27 cellular contexts compared by ENCODE assay signal in genomic region chr6:99312354-99312753, GRCh38.
"Had no signal": no experiment of that assay in that cellular context is flagged by ENCODE, and none has a peak within 500 bp of the region (broad histone marks: within the 10 kb centered on the region; RNA-seq: fewer than 3 reads in every experiment).

No MANE protein-coding gene starts in this region.

- DNase-seq: stimulated activated CD4-positive, alpha-beta T cell treated with anti-CD3 and anti-CD28 coated beads, Interleukin-2, amount 100 ng/mL, for 24 hours; stimulated activated CD4-positive, alpha-beta T cell treated with anti-CD3 and anti-CD28 coated beads, Interleukin-2, amount 100 ng/mL, for 48 hours; stimulated activated CD4-positive, alpha-beta T cell treated with anti-CD3 and anti-CD28 coated beads, Interleukin-4, amount 100 ng/mL, for 24 hours; stimulated activated CD4-positive, alpha-beta T cell treated with anti-CD3 and anti-CD28 coated beads, Interleukin-4, amount 100 ng/mL, for 4 hours; stimulated activated CD8-positive, alpha-beta memory T cell treated with anti-CD3 and anti-CD28 coated beads, Interleukin-4, amount 100 ng/mL, for 48 hours; stimulated activated naive B cell treated with anti-CD40 and anti-IgM and Interleukin-4, amounts not matched to agents 10 μg/mL and 1 μg/mL and 100 μg/mL, for 72 hours; stimulated activated naive CD4-positive, alpha-beta T cell; stimulated activated naive CD4-positive, alpha-beta T cell treated with Interleukin-2 at 50 U/mL for 16 hours; stimulated activated naive CD8-positive, alpha-beta T cell treated with anti-CD3 and anti-CD28 coated beads, Interleukin-15, amount 100 ng/mL, for 72 hours; stimulated activated naive CD8-positive, alpha-beta T cell treated with anti-CD3 and anti-CD28 coated beads, Interleukin-15, Interleukin-2, amounts not matched to agents 100 U/mL and 50 U/mL, for 24 hours; stomach; substantia nigra; testis; tibial artery; transverse colon; upper lobe of left lung; upper lobe of right lung; uterus had no signal

- ATAC-seq: stimulated activated naive B cell treated with anti-CD40 and anti-IgM and Interleukin-4, amounts not matched to agents 10 μg/mL and 1 μg/mL and 100 μg/mL, for 72 hours; stimulated activated naive CD8-positive, alpha-beta T cell treated with anti-CD3 and anti-CD28 coated beads, Interleukin-15, amount 100 ng/mL, for 72 hours; stimulated activated naive CD8-positive, alpha-beta T cell treated with anti-CD3 and anti-CD28 coated beads, Interleukin-15, Interleukin-2, amounts not matched to agents 100 U/mL and 50 U/mL, for 24 hours; upper lobe of right lung had no signal

- H3K27me3 ChIP-seq: stomach, suprapubic skin, testis, thyroid gland, tibial artery, tibial nerve, transverse colon, upper lobe of left lung, upper lobe of right lung, uterus, vagina had no signal

- H3K9me3 Mint-ChIP-seq: stimulated activated effector memory CD8-positive, alpha-beta T cell treated with anti-CD3 and anti-CD28 coated beads, Interleukin-12 subunit alpha, Interleukin-12 subunit beta, amount 100 ng/mL, for 72 hours; stimulated activated memory B cell treated with anti-CD40 and anti-IgM and Interleukin-4, amounts not matched to agents 10 μg/mL and 1 μg/mL and 100 μg/mL, for 72 hours; stimulated activated naive B cell treated with anti-CD40 and anti-IgM and Interleukin-4, amounts not matched to agents 10 μg/mL and 1 μg/mL and 100 μg/mL, for 72 hours; stimulated activated naive CD8-positive, alpha-beta T cell treated with anti-CD3 and anti-CD28 coated beads, Interleukin-15, amount 100 ng/mL, for 72 hours; stimulated activated naive CD8-positive, alpha-beta T cell treated with anti-CD3 and anti-CD28 coated beads, Interleukin-15, Interleukin-2, amounts not matched to agents 100 ng/mL and 50 ng/mL, for 24 hours; type B pancreatic cell had no signal

- H3K4me3 ChIP-seq: stomach, suprapubic skin, testis, thoracic aorta, thyroid gland, tibial artery, tibial nerve, transverse colon, upper lobe of left lung, upper lobe of right lung, uterus, vagina had no signal

- H3K36me3 Mint-ChIP-seq: stimulated activated effector memory CD8-positive, alpha-beta T cell treated with anti-CD3 and anti-CD28 coated beads, Interleukin-12 subunit alpha, Interleukin-12 subunit beta, amount 100 ng/mL, for 72 hours; stimulated activated memory B cell treated with anti-CD40 and anti-IgM and Interleukin-4, amounts not matched to agents 10 μg/mL and 1 μg/mL and 100 μg/mL, for 72 hours; stimulated activated naive B cell treated with anti-CD40 and anti-IgM and Interleukin-4, amounts not matched to agents 10 μg/mL and 1 μg/mL and 100 μg/mL, for 72 hours had no signal

- H3K9me3 ChIP-seq: stomach, suprapubic skin, testis, thoracic aorta, thyroid gland, tibial artery, tibial nerve, transverse colon, upper lobe of left lung, upper lobe of right lung, uterus, vagina had no signal

- H3K27me3 Mint-ChIP-seq: type B pancreatic cell had no signal

- H3K36me3 ChIP-seq: suprapubic skin, thoracic aorta, thyroid gland, tibial nerve, transverse colon, upper lobe of left lung, upper lobe of right lung, uterus, vagina had no signal

- H3K4me1 Mint-ChIP-seq: stimulated activated effector memory CD8-positive, alpha-beta T cell treated with anti-CD3 and anti-CD28 coated beads, Interleukin-12 subunit alpha, Interleukin-12 subunit beta, amount 100 ng/mL, for 72 hours; stimulated activated memory B cell treated with anti-CD40 and anti-IgM and Interleukin-4, amounts not matched to agents 10 μg/mL and 1 μg/mL and 100 μg/mL, for 72 hours; stimulated activated naive B cell treated with anti-CD40 and anti-IgM and Interleukin-4, amounts not matched to agents 10 μg/mL and 1 μg/mL and 100 μg/mL, for 72 hours; stimulated activated naive CD8-positive, alpha-beta T cell treated with anti-CD3 and anti-CD28 coated beads, Interleukin-15, amount 100 ng/mL, for 72 hours had no signal

- H3K4me1 ChIP-seq: stomach, suprapubic skin, testis, thyroid gland, tibial artery, tibial nerve, transverse colon, upper lobe of left lung, upper lobe of right lung, uterus, vagina had no signal

- H3K4me3 Mint-ChIP-seq: stimulated activated effector memory CD8-positive, alpha-beta T cell treated with anti-CD3 and anti-CD28 coated beads, Interleukin-12 subunit alpha, Interleukin-12 subunit beta, amount 100 ng/mL, for 72 hours; stimulated activated memory B cell treated with anti-CD40 and anti-IgM and Interleukin-4, amounts not matched to agents 10 μg/mL and 1 μg/mL and 100 μg/mL, for 72 hours; stimulated activated naive B cell treated with anti-CD40 and anti-IgM and Interleukin-4, amounts not matched to agents 10 μg/mL and 1 μg/mL and 100 μg/mL, for 72 hours; stimulated activated naive CD8-positive, alpha-beta T cell treated with anti-CD3 and anti-CD28 coated beads, Interleukin-15, amount 100 ng/mL, for 72 hours; stimulated activated naive CD8-positive, alpha-beta T cell treated with anti-CD3 and anti-CD28 coated beads, Interleukin-15, Interleukin-2, amounts not matched to agents 100 ng/mL and 50 ng/mL, for 24 hours; type B pancreatic cell had no signal

- H3K27ac ChIP-seq: stomach, suprapubic skin, testis, thoracic aorta, thyroid gland, tibial artery, tibial nerve, transverse colon, upper lobe of left lung, upper lobe of right lung, uterus, vagina had no signal

- H3K27ac Mint-ChIP-seq: stimulated activated effector memory CD8-positive, alpha-beta T cell treated with anti-CD3 and anti-CD28 coated beads, Interleukin-12 subunit alpha, Interleukin-12 subunit beta, amount 100 ng/mL, for 72 hours; stimulated activated memory B cell treated with anti-CD40 and anti-IgM and Interleukin-4, amounts not matched to agents 10 μg/mL and 1 μg/mL and 100 μg/mL, for 72 hours; stimulated activated naive B cell treated with anti-CD40 and anti-IgM and Interleukin-4, amounts not matched to agents 10 μg/mL and 1 μg/mL and 100 μg/mL, for 72 hours; stimulated activated naive CD8-positive, alpha-beta T cell treated with anti-CD3 and anti-CD28 coated beads, Interleukin-15, amount 100 ng/mL, for 72 hours; stimulated activated naive CD8-positive, alpha-beta T cell treated with anti-CD3 and anti-CD28 coated beads, Interleukin-15, Interleukin-2, amounts not matched to agents 100 ng/mL and 50 ng/mL, for 24 hours; type B pancreatic cell had no signal
